8 cellular contexts compared by ENCODE assay signal in the genomic region with DNA sequence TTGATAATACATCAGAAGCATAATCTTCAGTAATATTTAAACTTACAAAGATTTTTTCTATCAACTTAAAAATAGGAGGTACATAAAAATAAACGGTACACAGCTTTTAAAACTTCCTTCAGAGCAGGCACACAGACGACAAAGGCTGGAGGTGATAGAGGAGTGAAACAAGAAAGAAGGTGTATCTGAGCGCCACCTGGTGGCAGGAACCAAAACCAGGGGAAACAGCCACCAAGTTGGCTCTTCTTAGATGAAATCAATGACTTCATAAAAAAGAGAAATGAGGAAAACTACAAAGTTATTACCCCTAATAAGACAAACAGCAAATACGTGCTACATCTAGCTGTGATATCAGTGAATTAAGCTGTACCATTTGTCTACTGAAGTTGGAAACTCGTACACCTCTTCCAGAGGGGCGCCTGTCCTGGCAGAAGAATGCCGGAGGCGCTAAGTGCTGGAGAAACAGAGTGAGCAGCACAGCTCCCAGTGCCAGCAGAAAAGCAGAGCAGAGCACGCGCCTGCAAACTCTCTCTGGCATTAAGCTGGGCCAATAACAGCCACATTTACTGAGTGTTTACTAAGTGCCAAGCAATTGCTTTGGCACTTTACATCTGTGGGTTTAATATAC.
A peak's percentile ranks its signal among the peaks of the same experiment; 100 is the strongest.
DNase-seq lines count a peak whose midpoint lies in the region; ATAC-seq lines count a peak whose summit lies in the region.

No MANE protein-coding gene starts in this region.

- no peaks in the 10 kb centered on the region for H3K27me3 ChIP-seq in H7 (ENCODE audit: control insufficient read depth, insufficient read depth, low read length)

- in situ Hi-C loops in ACHN (cut with HindIII; ENCODE audit: low pct_ligation_motif_present, low pct_unique_long_range_greater_than_20kb, low sequenced_read_pairs), result loop anchor here (25.0 kb wide), 1 partner anchor 482 kb away; no protein-coding TSS in a partner anchor

- peaks cover 26% of the 10 kb centered on the region for H3K36me3 ChIP-seq in H7 (replicated peaks; ENCODE audit: control insufficient read depth, insufficient read depth, low read length)

- H3K4me3 ChIP-seq in H7 (ENCODE audit: insufficient read depth, low read depth, low read length), result no peak overlapping the region

- DNase-seq in ACHN (peak; percentile 65), H7 (peak; percentile 76), NCI-H446 treated with DMSO at 0.1 percent for 48 hours (lab: John Stamatoyannopoulos, UW) (peak; percentile 0), dermis blood vessel endothelial cell (peak; percentile 84), medulla oblongata (ENCODE audit: extremely low spot score) (peak; percentile 78)
- peak; percentile 36 to 41 for DNase-seq in activated CD4-positive, alpha-beta T cell treated with anti-CD3 and anti-CD28 coated beads, Interleukin-2, amount 50 U/mL, for 24 hours (ENCODE audit: low read depth in 1 of 2, low spot score in 1 of 2)
- peak; percentile 38 to 46 for DNase-seq in stimulated activated CD8-positive, alpha-beta memory T cell treated with anti-CD3 and anti-CD28 coated beads, Interleukin-2, amount 100 ng/mL, for 1 hour (ENCODE audit: low read depth in 2 of 2)

- no peak for ATAC-seq in GM19351 (IDR thresholded peaks at IDR 0.05; ENCODE audit: unreplicated experiment)

Comparison
In these comparisons a context has a peak if more than half of its experiments do, and no peak if none do; other contexts are left out.
1. DNase-seq: peak in every context shown above with its lines; median percentile 84 in dermis blood vessel endothelial cell; 78 in medulla oblongata; 76 in H7; 65 in ACHN; 42 in stimulated activated CD8-positive, alpha-beta memory T cell treated with anti-CD3 and anti-CD28 coated beads, Interleukin-2, amount 100 ng/mL, for 1 hour; 38 in activated CD4-positive, alpha-beta T cell treated with anti-CD3 and anti-CD28 coated beads, Interleukin-2, amount 50 U/mL, for 24 hours; 0 in NCI-H446 treated with DMSO at 0.1 percent for 48 hours.